In genomic region chr12:77216136-77216535, GRCh38 we compare ENCODE assay signal across 4 cellular contexts.
A peak's percentile ranks its signal among the peaks of the same experiment; 100 is the strongest.
DNase-seq lines count a peak whose midpoint lies in the region; ATAC-seq and TF ChIP-seq lines count a peak whose summit lies in the region.
"Not testable (repeated sequence)": the region's sequence is repeated elsewhere in the genome, so short reads cannot be mapped to it uniquely, and the experiment has no call there.

No MANE protein-coding gene starts in this region.

- peaks cover 16% of the 10 kb centered on the region; the same call in 2 of the 3 replicates for H3K9me3 Mint-ChIP-seq in GM23338

- H3K4me1 Mint-ChIP-seq in GM23338 = not testable (repeated sequence)

- not testable (repeated sequence) for H3K4me3 Mint-ChIP-seq in GM23338

- H3K4me3 ChIP-seq in GM23338; HAP-1; mesendoderm (ENCODE audit: low read length): not testable (repeated sequence)

- peaks cover 10% of the 10 kb centered on the region for H3K4me1 ChIP-seq in GM23338 (ENCODE audit: insufficient read depth)
- H3K4me1 ChIP-seq in HAP-1; mesendoderm (ENCODE audit: control insufficient read depth, low read depth, low read length): not testable (repeated sequence)

- not testable (repeated sequence) for H3K9me3 ChIP-seq in HAP-1

- H2BK15ac ChIP-seq in mesendoderm (replicated peaks; ENCODE audit: low read depth) = not testable (repeated sequence)

- not testable (repeated sequence) for H3K27me3 ChIP-seq in GM23338 (ENCODE audit: insufficient read depth); HAP-1 (ENCODE audit: low read depth); mesendoderm (ENCODE audit: insufficient read depth, low read length, poor library complexity)

- peak overlapping the region; percentile 49; the same call in 1 of the 2 replicates for H2AFZ ChIP-seq in GM23338

- not testable (repeated sequence) for H4K5ac ChIP-seq in mesendoderm (ENCODE audit: low read length)

- H3K4me2 ChIP-seq in GM23338; mesendoderm (ENCODE audit: low read length): not testable (repeated sequence)

- H3K27me3 Mint-ChIP-seq in GM23338 (ENCODE audit: insufficient read depth, low read depth, poor library complexity) = not testable (repeated sequence)

- DNase-seq in ELF-1 (ENCODE audit: low read depth, low spot score) (peak; percentile 43), HAP-1 (ENCODE audit: low spot score in 2 of 2) (peak; percentile 72 to 77), mesendoderm (peak; percentile 37)
- DNase-seq in GM23338 (ENCODE audit: low spot score) = not testable (repeated sequence)

- not testable (repeated sequence) for ATAC-seq in GM23338

- H3K79me1 ChIP-seq in mesendoderm (ENCODE audit: low read length) = not testable (repeated sequence)

- not testable (repeated sequence) for H4K20me1 ChIP-seq in GM23338 (replicated peaks; ENCODE audit: insufficient read depth)

- H2BK120ac ChIP-seq in mesendoderm (ENCODE audit: low read depth, low read length) = not testable (repeated sequence)

- H3K56ac ChIP-seq in mesendoderm (ENCODE audit: low read length) = not testable (repeated sequence)

- in situ Hi-C loops in HAP-1 (cut with MboI; ENCODE audit: low sequenced_read_pairs) = not testable (repeated sequence)

- H3K18ac ChIP-seq in mesendoderm (ENCODE audit: low read length) = not testable (repeated sequence)

- no CpG with 5 or more reads among the region's 2 CpGs for WGBS in mesendoderm (ENCODE audit: extremely low coverage, insufficient coverage, low lambda C conversion rate)

- not testable (repeated sequence) for H2BK5ac ChIP-seq in mesendoderm (ENCODE audit: low read length)

- 0 out of 2 replicates have a peak overlapping the region, but pooled peaks have one; percentile 41 for H3K27ac ChIP-seq in GM23338 (ENCODE audit: low read depth)
- not testable (repeated sequence) for H3K27ac ChIP-seq in mesendoderm (ENCODE audit: low read depth, low read length)

- not testable (repeated sequence) for H3K36me3 Mint-ChIP-seq in GM23338 (ENCODE audit: low read depth)

- not testable (repeated sequence) for H2AK5ac ChIP-seq in mesendoderm (ENCODE audit: low read length)

- not testable (repeated sequence) for H3K27ac Mint-ChIP-seq in GM23338

- not testable (repeated sequence) for H4K8ac ChIP-seq in mesendoderm (ENCODE audit: low read depth, low read length)

- H3K36me3 ChIP-seq in GM23338 (ENCODE audit: insufficient read depth); HAP-1 (replicated peaks); mesendoderm (ENCODE audit: control insufficient read depth, insufficient read depth, low read length): not testable (repeated sequence)

- H3K79me2 ChIP-seq in GM23338 (replicated peaks; ENCODE audit: insufficient read depth); mesendoderm (ENCODE audit: control insufficient read depth, insufficient read depth, low read length): not testable (repeated sequence)

- not testable (repeated sequence) for H3K9ac ChIP-seq in mesendoderm (ENCODE audit: low read length)

- not testable (repeated sequence) for H3K9me2 ChIP-seq in GM23338 (ENCODE audit: insufficient read depth)

- H3K4ac ChIP-seq in mesendoderm (ENCODE audit: low read depth, low read length) = not testable (repeated sequence)

- not testable (repeated sequence) for H3F3A ChIP-seq in GM23338 (replicated peaks; ENCODE audit: low read depth)

- TF ChIP-seq CTCF in GM23338 (conservative IDR thresholded peaks at IDR 0.05; ENCODE audit: low read depth in 2 of 2) = not testable (repeated sequence)

- H3K23ac ChIP-seq in mesendoderm (ENCODE audit: low read length) = not testable (repeated sequence)
